1 cellular context compared by ENCODE assay signal in genomic region chr17:75552847-75553552, GRCh38.
TF ChIP-seq lines count a peak whose summit lies in the region.

No MANE protein-coding gene starts in this region.

TF ChIP-seq in SK-N-SH, 30 proteins besides CTCF, POLR2A, EP300 and RAD21 (continued from another document):
- no peak for TF ChIP-seq REST (IDR thresholded peaks at IDR 0.05; ENCODE audit: low read depth, low read length)
- no peak for TF ChIP-seq RXRA (IDR thresholded peaks at IDR 0.05; ENCODE audit: borderline replicate concordance, low read depth)
- TF ChIP-seq CHD2 (IDR thresholded peaks at IDR 0.05; ENCODE audit: low read length, partially characterized antibody) = no peak
TF ChIP-seq in SK-N-SH: peak in this region for 0.
